Comparison of ENCODE assay signal across 2 cellular contexts in genomic region chr7:127620406-127621233, GRCh38.
TF ChIP-seq lines count a peak whose summit lies in the region.

No MANE protein-coding gene starts in this region.

TF ChIP-seq in HepG2, 621 proteins besides CTCF, POLR2A, EP300 and RAD21:
- TF ChIP-seq, protein P1, sequence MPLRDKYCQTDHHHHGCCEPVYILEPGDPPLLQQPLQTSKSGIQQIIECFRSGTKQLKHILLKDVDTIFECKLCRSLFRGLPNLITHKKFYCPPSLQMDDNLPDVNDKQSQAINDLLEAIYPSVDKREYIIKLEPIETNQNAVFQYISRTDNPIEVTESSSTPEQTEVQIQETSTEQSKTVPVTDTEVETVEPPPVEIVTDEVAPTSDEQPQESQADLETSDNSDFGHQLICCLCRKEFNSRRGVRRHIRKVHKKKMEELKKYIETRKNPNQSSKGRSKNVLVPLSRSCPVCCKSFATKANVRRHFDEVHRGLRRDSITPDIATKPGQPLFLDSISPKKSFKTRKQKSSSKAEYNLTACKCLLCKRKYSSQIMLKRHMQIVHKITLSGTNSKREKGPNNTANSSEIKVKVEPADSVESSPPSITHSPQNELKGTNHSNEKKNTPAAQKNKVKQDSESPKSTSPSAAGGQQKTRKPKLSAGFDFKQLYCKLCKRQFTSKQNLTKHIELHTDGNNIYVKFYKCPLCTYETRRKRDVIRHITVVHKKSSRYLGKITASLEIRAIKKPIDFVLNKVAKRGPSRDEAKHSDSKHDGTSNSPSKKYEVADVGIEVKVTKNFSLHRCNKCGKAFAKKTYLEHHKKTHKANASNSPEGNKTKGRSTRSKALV (CRISPR knock-in tag; IDR thresholded peaks at IDR 0.05) = peak; percentile 62; the same call in 1 of the 2 replicates
- TF ChIP-seq POLR2AphosphoS5 (IDR thresholded peaks at IDR 0.05; ENCODE audit: low read depth, low read length) (no peak), ZNF253 (CRISPR knock-in tag; IDR thresholded peaks at IDR 0.05; ENCODE audit: borderline replicate concordance) (no peak), MIXL1 (CRISPR knock-in tag; IDR thresholded peaks at IDR 0.05) (no peak)

TF ChIP-seq in SK-N-SH treated with all-trans-retinoic acid at 6 μM for 48 hours, 23 proteins besides CTCF, POLR2A, EP300 and RAD21:
- TF ChIP-seq PATZ1 (CRISPR knock-in tag; IDR thresholded peaks at IDR 0.05; ENCODE audit: borderline replicate concordance) (no peak), ZFP30 (CRISPR knock-in tag; IDR thresholded peaks at IDR 0.05) (no peak), ESRRG (CRISPR knock-in tag; IDR thresholded peaks at IDR 0.05) (no peak), TOX (CRISPR knock-in tag; IDR thresholded peaks at IDR 0.05; ENCODE audit: borderline replicate concordance) (no peak), ZC3H10 (CRISPR knock-in tag; IDR thresholded peaks at IDR 0.05) (no peak), PPARA (CRISPR knock-in tag; IDR thresholded peaks at IDR 0.05; ENCODE audit: borderline replicate concordance) (no peak), ZNF70 (CRISPR knock-in tag; IDR thresholded peaks at IDR 0.05) (no peak), RARB (CRISPR knock-in tag; IDR thresholded peaks at IDR 0.05) (no peak), ZNF8 (CRISPR knock-in tag; IDR thresholded peaks at IDR 0.05) (no peak), CSDC2 (CRISPR knock-in tag; IDR thresholded peaks at IDR 0.05) (no peak)
